7 cellular contexts compared by ENCODE assay signal in the genomic region with DNA sequence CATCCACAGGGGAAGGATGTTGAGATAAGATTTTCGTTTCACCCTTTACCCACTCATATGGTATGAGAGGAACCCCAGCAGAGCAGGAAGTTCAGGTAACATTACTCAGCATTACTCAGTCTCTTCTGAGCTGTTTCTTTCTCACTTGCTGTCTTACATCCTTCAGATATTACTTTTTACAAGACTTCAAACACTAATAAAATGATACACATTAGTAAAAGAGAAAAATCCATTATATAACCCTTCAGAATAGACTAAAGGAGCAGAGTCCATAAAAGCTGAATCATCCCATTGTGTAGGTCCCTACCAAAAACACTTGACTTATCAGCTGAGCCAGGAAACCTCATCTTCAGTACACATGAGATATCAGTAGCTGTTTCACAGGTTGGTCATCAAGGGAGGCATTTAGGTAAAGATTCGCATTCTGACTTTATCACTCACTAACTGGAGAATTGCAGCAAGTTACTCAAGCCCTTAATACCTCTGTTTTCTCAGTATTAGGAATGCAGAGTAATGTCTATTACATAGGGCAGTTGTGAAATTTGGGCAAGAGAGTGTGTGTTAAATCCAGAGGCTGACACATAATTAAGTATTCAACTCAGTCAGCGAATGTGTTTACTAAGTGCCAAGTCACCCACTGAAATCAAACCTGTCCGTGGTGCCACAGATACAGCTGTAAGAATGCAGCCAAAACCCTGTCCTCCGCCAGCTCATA. TPM values are rescaled to one million over a fixed set of nuclear protein-coding genes. Genes with fewer than 3 reads are reported as not detected.
A peak's percentile ranks its signal among the peaks of the same experiment; 100 is the strongest.
DNase-seq lines count a peak whose midpoint lies in the region; ATAC-seq and TF ChIP-seq lines count a peak whose summit lies in the region.

No MANE protein-coding gene starts in this region.

- H3K9me2 ChIP-seq in SK-N-SH, result no peaks in the 10 kb centered on the region

- H3K79me2 ChIP-seq in SK-N-SH (ENCODE audit: insufficient read depth), result no peaks in the 10 kb centered on the region

- H3K9ac ChIP-seq in SK-N-SH (peak overlapping the region; percentile 8; the same call in 1 of the 2 replicates), colonic mucosa (ENCODE audit: low read depth in 2 of 2, low read length in 2 of 2) (no peak overlapping the region)

- H3K27me3 ChIP-seq in SK-N-SH (ENCODE audit: insufficient read depth) (no peaks in the 10 kb centered on the region), colonic mucosa (no peaks in the 10 kb centered on the region)

- CTCF ChIA-PET in SK-N-SH (lab: Yijun Ruan, JAX), result interaction anchor here (0.9 to 1.2 kb wide), 2 partner anchors 18 to 989 kb away, joined by 3 read pairs; no protein-coding TSS in a partner anchor

- 50% methylated on average over 5 of the region's 5 CpGs for WGBS in SK-N-SH (ENCODE audit: low lambda C conversion rate)

- H3K27ac ChIP-seq in SK-N-SH (ENCODE audit: low read depth in 2 of 2, low read length in 1 of 2), result peak overlapping the region in 1 of 2 experiments; percentile 57; a peak in 2 of 4 replicates
- no peak overlapping the region for H3K27ac ChIP-seq in colonic mucosa

- TF ChIP-seq RAD21 in SK-N-SH (IDR thresholded peaks at IDR 0.05; ENCODE audit: low read length), result no peak

- intact Hi-C loops in colonic mucosa (cut with DNase I), result no loop called here

- DNase-seq in SK-N-SH (no peak), kidney glomerular epithelial cell (lab: John Stamatoyannopoulos, UW) (peak; percentile 93), pons (ENCODE audit: low spot score) (no peak), colonic mucosa (no peak)

- peaks cover 18% of the 10 kb centered on the region for H3F3A ChIP-seq in SK-N-SH (replicated peaks; ENCODE audit: insufficient read depth)

- POLR2A ChIA-PET in SK-N-SH (lab: Yijun Ruan, JAX), result no interaction called here

- H3K4me1 ChIP-seq in SK-N-SH (ENCODE audit: control insufficient read depth in 1 of 2, insufficient read depth in 2 of 2, low read depth in 1 of 2, low read length in 1 of 2), result peaks cover 0 to 14% of the 10 kb centered on the region in 2 experiments; a peak in 1 of 4 replicates
- H3K4me1 ChIP-seq in colonic mucosa, result no peaks in the 10 kb centered on the region

- peak overlapping the region; percentile 20; the same call in 1 of the 2 replicates for H3K4me2 ChIP-seq in SK-N-SH

- H3K36me3 ChIP-seq in SK-N-SH (replicated peaks in 1 of 2; ENCODE audit: control insufficient read depth in 1 of 2, insufficient read depth in 2 of 2, low read length in 1 of 2), result no peaks in the 10 kb centered on the region
- H3K36me3 ChIP-seq in colonic mucosa, result no peaks in the 10 kb centered on the region

- TF ChIP-seq CTCF in SK-N-SH (IDR thresholded peaks at IDR 0.05), result no peak
- no peak for TF ChIP-seq CTCF in colonic mucosa (IDR thresholded peaks at IDR 0.05)

- H3K4me3 ChIP-seq in SK-N-SH (ENCODE audit: low read depth in 2 of 2, low read length in 1 of 2) (no peak overlapping the region), colonic mucosa (no peak overlapping the region)

- TF ChIP-seq EP300 in SK-N-SH (IDR thresholded peaks at IDR 0.05; ENCODE audit: borderline replicate concordance in 1 of 2, low read depth in 1 of 2, low read length in 1 of 2), result peak in 1 of 2 experiments; percentile 58; a peak in 1 of 4 replicates

- H2AFZ ChIP-seq in SK-N-SH (ENCODE audit: low read depth), result peak overlapping the region; percentile 16; the same call in 1 of the 2 replicates

- ATAC-seq in GM18502 (IDR thresholded peaks at IDR 0.05; ENCODE audit: poor library complexity, unreplicated experiment) (peak; percentile 86), HG02588 (IDR thresholded peaks at IDR 0.05; ENCODE audit: unreplicated experiment) (peak; percentile 66), HG02623 (IDR thresholded peaks at IDR 0.05; ENCODE audit: unreplicated experiment) (no peak)

- H4K20me1 ChIP-seq in SK-N-SH (ENCODE audit: insufficient read depth), result no peaks in the 10 kb centered on the region

- H3K9me3 ChIP-seq in SK-N-SH (no peaks in the 10 kb centered on the region), colonic mucosa (no peaks in the 10 kb centered on the region)

TF ChIP-seq in SK-N-SH, 30 proteins besides CTCF, POLR2A, EP300 and RAD21:
- TF ChIP-seq MXI1 (IDR thresholded peaks at IDR 0.05; ENCODE audit: low read depth, low read length) (no peak), TEAD4 (IDR thresholded peaks at IDR 0.05; ENCODE audit: borderline replicate concordance, insufficient read depth) (0 out of 2 replicates have a peak, but pooled peaks have one; percentile 7), TCF12 (IDR thresholded peaks at IDR 0.05) (peak; percentile 71)

RNA-seq across cellular contexts. Expression of a gene that starts 44.7 kb away (rescaled TPM):
- polyA plus RNA-seq in SK-N-SH (2012; rRNA removed), result 127 and 148 TPM in 2 replicates
- polyA plus RNA-seq in SK-N-SH (2012; cell fraction: cytosol; rRNA removed), result 72.3 and 76.2 TPM in 2 replicates
- polyA plus RNA-seq in SK-N-SH (2012; cell fraction: nucleus; rRNA removed), result 687 and 844 TPM in 2 replicates
- 100 to 1,000 TPM; 106 to 299 TPM for total RNA-seq in colonic mucosa
